ENCODE assay signal across 21 cellular contexts in the genomic region with DNA sequence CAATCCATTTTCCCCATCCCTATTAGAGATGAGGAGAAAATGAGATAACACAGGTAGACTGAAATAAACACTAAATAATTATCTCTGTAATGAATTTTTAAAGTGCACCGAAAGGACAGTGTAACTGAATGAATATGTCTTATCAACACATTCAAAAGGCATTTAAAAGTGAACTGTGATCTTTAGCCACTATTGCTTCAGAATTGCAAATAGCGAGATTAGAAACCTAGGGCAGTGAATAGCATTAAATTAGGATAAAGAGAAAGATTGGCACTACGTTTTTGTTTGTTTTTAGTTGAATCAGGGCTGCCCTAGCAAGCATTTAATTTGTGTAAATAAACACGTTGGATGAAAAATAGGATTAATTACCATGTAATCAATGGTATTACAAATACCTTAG.
A peak's percentile ranks its signal among the peaks of the same experiment; 100 is the strongest.
DNase-seq lines count a peak whose midpoint lies in the region; ATAC-seq, FAIRE-seq and TF ChIP-seq lines count a peak whose summit lies in the region.
"Had no signal": no experiment of that assay in that cellular context is flagged by ENCODE, and none has a peak within 500 bp of the region (broad histone marks: within the 10 kb centered on the region; RNA-seq: fewer than 3 reads in every experiment).

No MANE protein-coding gene starts in this region.

- CTCF ChIA-PET in HepG2 (lab: Yijun Ruan, JAX; ENCODE audit: low intra/inter-chr PET ratio, low total read pairs) (no interaction called here), PC-9 (lab: Charles Lee) (no interaction called here)

- no peaks in the 10 kb centered on the region for H4K20me1 ChIP-seq in HepG2 (ENCODE audit: insufficient read depth, low read length)
- no peaks in the 10 kb centered on the region for H4K20me1 ChIP-seq in neural progenitor cell (ENCODE audit: low read depth)
- no peaks in the 10 kb centered on the region for H4K20me1 ChIP-seq in PC-9 (ENCODE audit: insufficient read depth)
- H4K20me1 ChIP-seq: BLaER1 treated with 17β-estradiol and CSF1 and Interleukin-3, amounts not matched to agents 10 nM and 100 nM had no signal

- no peak for TF ChIP-seq EP300 in HepG2 (IDR thresholded peaks at IDR 0.05; ENCODE audit: low read depth in 2 of 2, low read length in 2 of 2)
- TF ChIP-seq EP300 in HepG2 (CRISPR knock-in tag; IDR thresholded peaks at IDR 0.05; ENCODE audit: borderline replicate concordance) = no peak

- H3F3A ChIP-seq in neural progenitor cell (ENCODE audit: low read depth) (peaks cover 13% of the 10 kb centered on the region), PC-9 (ENCODE audit: insufficient read depth, low read depth) (no peaks in the 10 kb centered on the region)

- no peak for FAIRE-seq in HepG2 (lab: Jason Lieb, UNC)
- FAIRE-seq: A549, D721Med, G401.6, GM12891, GM19239 had no signal

- WGBS in liver = 18% methylated on average over 4 of the region's 4 CpGs
- WGBS in HepG2 (ENCODE audit: low lambda C conversion rate) = under 1% methylated on average over 4 of the region's 4 CpGs

- H3K4me3 Mint-ChIP-seq in neural progenitor cell = no peak overlapping the region
- H3K4me3 Mint-ChIP-seq: B cell; CD4-positive, alpha-beta T cell; CD8-positive, alpha-beta T cell had no signal

- no peak overlapping the region for H3K27ac ChIP-seq in liver (ENCODE audit: low read depth in 1 of 2, low read length in 2 of 2)
- no peak overlapping the region for H3K27ac ChIP-seq in HepG2 (ENCODE audit: extremely low read length, insufficient read depth, low read length)
- H3K27ac ChIP-seq in neural progenitor cell = no peak overlapping the region
- no peak overlapping the region for H3K27ac ChIP-seq in PC-9
- H3K27ac ChIP-seq: 22Rv1; A549; BLaER1 treated with 17β-estradiol and CSF1 and Interleukin-3, amounts not matched to agents 10 nM and 100 nM; C4-2B had no signal

- H3K4me1 Mint-ChIP-seq in neural progenitor cell = peaks cover 6% of the 10 kb centered on the region
- H3K4me1 Mint-ChIP-seq: B cell had no signal

- no peaks in the 10 kb centered on the region for H3K9me3 ChIP-seq in liver (ENCODE audit: control insufficient read depth in 4 of 4, low read length in 3 of 4)
- peaks cover 16% of the 10 kb centered on the region for H3K9me3 ChIP-seq in HepG2 (ENCODE audit: low read length)
- no peaks in the 10 kb centered on the region for H3K9me3 ChIP-seq in neural progenitor cell (ENCODE audit: low read depth)
- no peaks in the 10 kb centered on the region for H3K9me3 ChIP-seq in PC-9 (ENCODE audit: insufficient read depth, low read depth)
- H3K9me3 ChIP-seq: A549; BLaER1 treated with 17β-estradiol and CSF1 and Interleukin-3, amounts not matched to agents 10 nM and 100 nM; Caco-2 had no signal

- H2AFZ ChIP-seq in HepG2 (ENCODE audit: low read length) (no peak overlapping the region), neural progenitor cell (replicated peaks) (no peak overlapping the region), PC-9 (no peak overlapping the region)

- no peak for DNase-seq in HepG2 (ENCODE audit: low spot score)
- DNase-seq in neural progenitor cell (ENCODE audit: low spot score) = no peak
- DNase-seq in RKO (ENCODE audit: low spot score) = no peak
- no peak for DNase-seq in PC-9
- DNase-seq: AML-193; Caco-2; Calu3; CD4-positive, alpha-beta T cell; CD8-positive, alpha-beta T cell; DMS79 treated with DMSO at 0.1 percent for 48 hours; GF-D8 had no signal

- H3K27me3 Mint-ChIP-seq in neural progenitor cell (ENCODE audit: insufficient read depth, low read depth) = no peaks in the 10 kb centered on the region
- H3K27me3 Mint-ChIP-seq: B cell; CD4-positive, alpha-beta T cell had no signal

- TF ChIP-seq RAD21 in liver (IDR thresholded peaks at IDR 0.05) (peak; percentile 31 to 35), HepG2 (CRISPR knock-in tag; IDR thresholded peaks at IDR 0.05) (no peak)

- in situ Hi-C loops in HepG2 (cut with HindIII; ENCODE audit: extremely low pct_ligation_motif_present, low pct_unique_long_range_greater_than_20kb) = no loop called here

- H3K36me3 Mint-ChIP-seq in neural progenitor cell = no peaks in the 10 kb centered on the region
- H3K36me3 Mint-ChIP-seq: CD8-positive, alpha-beta T cell had no signal

- H3K4me1 ChIP-seq in liver (ENCODE audit: control insufficient read depth in 4 of 4, insufficient read depth in 4 of 4, low read length in 3 of 4) (peaks cover 0 to 18% (median 6%) of the 10 kb centered on the region in 4 donors), HepG2 (ENCODE audit: insufficient read depth, low read length) (no peaks in the 10 kb centered on the region), neural progenitor cell (peaks cover 39% of the 10 kb centered on the region), PC-9 (replicated peaks; ENCODE audit: insufficient read depth) (no peaks in the 10 kb centered on the region)
- H3K4me1 ChIP-seq: A549; BLaER1 treated with 17β-estradiol and CSF1 and Interleukin-3, amounts not matched to agents 10 nM and 100 nM; Caco-2 had no signal

- intact Hi-C loops in HepG2 (cut with micrococcal nuclease; ENCODE audit: unreplicated experiment) = no loop called here
- intact Hi-C loops in PC-9 (cut with micrococcal nuclease; ENCODE audit: unreplicated experiment) = no loop called here

- POLR2A ChIA-PET in HepG2 (lab: Yijun Ruan, JAX) = no interaction called here
- POLR2A ChIA-PET in PC-9 (lab: Charles Lee; ENCODE audit: unreplicated experiment) = no interaction called here

- BruUV-seq in HepG2 (replicated peaks; lab: Mats Ljungman, UMichigan) (no TSS peak), PC-9 (replicated peaks; lab: Mats Ljungman, UMichigan) (no TSS peak)

- TF ChIP-seq POLR2A in HepG2 (IDR thresholded peaks at IDR 0.05; ENCODE audit: insufficient read depth in 1 of 2, low read depth in 2 of 2, low read length in 2 of 2) = no peak

- no peak overlapping the region for H3K27ac Mint-ChIP-seq in neural progenitor cell
- H3K27ac Mint-ChIP-seq: B cell; CD4-positive, alpha-beta T cell; CD8-positive, alpha-beta T cell had no signal

- H3K9me3 Mint-ChIP-seq in neural progenitor cell = no peaks in the 10 kb centered on the region

- no peak for ATAC-seq in HepG2
- ATAC-seq: A549; CD8-positive, alpha-beta T cell had no signal

- no peaks in the 10 kb centered on the region for H3K9me2 ChIP-seq in PC-9 (ENCODE audit: insufficient read depth)

- TF ChIP-seq CTCF in liver (IDR thresholded peaks at IDR 0.05; ENCODE audit: low read depth, low read length, missing input control) = no peak
- no peak for TF ChIP-seq CTCF in HepG2 (CRISPR knock-in tag; IDR thresholded peaks at IDR 0.05)
- TF ChIP-seq CTCF in neural progenitor cell (IDR thresholded peaks at IDR 0.05) = no peak
- TF ChIP-seq CTCF in PC-9 (conservative IDR thresholded peaks at IDR 0.05) = no peak

- H3K36me3 ChIP-seq in liver (ENCODE audit: control insufficient read depth in 4 of 4, insufficient read depth in 3 of 4, low read depth in 1 of 4, low read length in 3 of 4) (no peaks in the 10 kb centered on the region), HepG2 (replicated peaks in 1 of 2; ENCODE audit: control insufficient read depth in 1 of 2, insufficient read depth in 2 of 2, low read length in 2 of 2) (no peaks in the 10 kb centered on the region), neural progenitor cell (no peaks in the 10 kb centered on the region), PC-9 (ENCODE audit: low read depth) (no peaks in the 10 kb centered on the region)
- H3K36me3 ChIP-seq: BLaER1 treated with 17β-estradiol and CSF1 and Interleukin-3, amounts not matched to agents 10 nM and 100 nM had no signal

- H3K79me2 ChIP-seq in HepG2 (ENCODE audit: insufficient read depth, low read length) (no peaks in the 10 kb centered on the region), neural progenitor cell (ENCODE audit: low read depth) (no peaks in the 10 kb centered on the region), PC-9 (ENCODE audit: low read depth) (no peaks in the 10 kb centered on the region)

- H3K4me2 ChIP-seq in HepG2 (ENCODE audit: low read depth, low read length) = no peak overlapping the region
- H3K4me2 ChIP-seq in neural progenitor cell = peak overlapping the region; percentile 4
- H3K4me2 ChIP-seq in PC-9 = no peak overlapping the region
- H3K4me2 ChIP-seq: A549; BLaER1 treated with 17β-estradiol and CSF1 and Interleukin-3, amounts not matched to agents 10 nM and 100 nM had no signal

- H3K27me3 ChIP-seq in liver (ENCODE audit: control insufficient read depth in 4 of 4, insufficient read depth in 4 of 4, low read length in 3 of 4) (no peaks in the 10 kb centered on the region), HepG2 (ENCODE audit: control insufficient read depth in 1 of 2, insufficient read depth in 2 of 2, low read length in 2 of 2) (no peaks in the 10 kb centered on the region), neural progenitor cell (no peaks in the 10 kb centered on the region), PC-9 (ENCODE audit: insufficient read depth, low read depth) (no peaks in the 10 kb centered on the region)
- H3K27me3 ChIP-seq: BLaER1 treated with 17β-estradiol and CSF1 and Interleukin-3, amounts not matched to agents 10 nM and 100 nM had no signal

- H3K9ac ChIP-seq in liver (ENCODE audit: low read depth in 1 of 2, low read length in 2 of 2) = no peak overlapping the region
- H3K9ac ChIP-seq in HepG2 (ENCODE audit: insufficient read depth, low read depth, low read length) = no peak overlapping the region
- H3K9ac ChIP-seq in neural progenitor cell = no peak overlapping the region
- H3K9ac ChIP-seq: BLaER1 treated with 17β-estradiol and CSF1 and Interleukin-3, amounts not matched to agents 10 nM and 100 nM had no signal

- no peak overlapping the region for H3K4me3 ChIP-seq in liver (ENCODE audit: low read depth in 1 of 3, low read length in 3 of 3)
- H3K4me3 ChIP-seq in HepG2 (replicated peaks in 1 of 3; ENCODE audit: insufficient read depth in 1 of 3, low read depth in 2 of 3, low read length in 3 of 3) = no peak overlapping the region
- H3K4me3 ChIP-seq in neural progenitor cell = no peak overlapping the region
- no peak overlapping the region for H3K4me3 ChIP-seq in PC-9
- H3K4me3 ChIP-seq: A549; BLaER1 treated with 17β-estradiol and CSF1 and Interleukin-3, amounts not matched to agents 10 nM and 100 nM had no signal

TF ChIP-seq in liver, 16 proteins besides CTCF, POLR2A, EP300 and RAD21 (continues in another document):
- TF ChIP-seq TAF1 (conservative IDR thresholded peaks at IDR 0.05) = no peak
- TF ChIP-seq FOXA1 (IDR thresholded peaks at IDR 0.05) = no peak
- TF ChIP-seq, protein P1, sequence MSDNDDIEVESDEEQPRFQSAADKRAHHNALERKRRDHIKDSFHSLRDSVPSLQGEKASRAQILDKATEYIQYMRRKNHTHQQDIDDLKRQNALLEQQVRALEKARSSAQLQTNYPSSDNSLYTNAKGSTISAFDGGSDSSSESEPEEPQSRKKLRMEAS (IDR thresholded peaks at IDR 0.05) = peak; percentile 13
- peak; percentile 81 to 86 for TF ChIP-seq HNF4A (conservative IDR thresholded peaks at IDR 0.05)

TF ChIP-seq in HepG2, 621 proteins besides CTCF, POLR2A, EP300 and RAD21:
- TF ChIP-seq DMAP1 (CRISPR knock-in tag; IDR thresholded peaks at IDR 0.05) = no peak
